In genomic region chr1:237041461-237041794, GRCh38 we compare ENCODE assay signal across 15 cellular contexts. TPM values are rescaled to one million over a fixed set of nuclear protein-coding genes. Genes with fewer than 3 reads are reported as not detected.
A peak's percentile ranks its signal among the peaks of the same experiment; 100 is the strongest.
DNase-seq lines count a peak whose midpoint lies in the region; ATAC-seq and TF ChIP-seq lines count a peak whose summit lies in the region.
"Had no signal": no experiment of that assay in that cellular context is flagged by ENCODE, and none has a peak within 500 bp of the region (broad histone marks: within the 10 kb centered on the region; RNA-seq: fewer than 3 reads in every experiment).

No MANE protein-coding gene starts in this region.

- no peak overlapping the region for H4K8ac ChIP-seq in neuronal stem cell (ENCODE audit: low read depth, low read length)

- peaks cover 0 to 2% (median 0%) of the 10 kb centered on the region in 3 donors for H3K9me3 Mint-ChIP-seq in IgD-negative memory B cell
- peaks cover 10% of the 10 kb centered on the region for H3K9me3 Mint-ChIP-seq in glutamatergic neuron (ENCODE audit: unreplicated experiment)

- no peak overlapping the region for H3K23ac ChIP-seq in neuronal stem cell (ENCODE audit: low read depth, low read length, poor library complexity)

- H3K4me2 ChIP-seq in neuronal stem cell (ENCODE audit: insufficient read depth, low read length, poor library complexity, severe bottlenecking), result peak overlapping the region; percentile 46

- peak overlapping the region in 2 of 3 donors; percentile 22 to 60 for H3K27ac Mint-ChIP-seq in IgD-negative memory B cell
- peak overlapping the region; percentile 78 for H3K27ac Mint-ChIP-seq in glutamatergic neuron (ENCODE audit: unreplicated experiment)

- peaks cover 3 to 9% (median 4%) of the 10 kb centered on the region in 3 donors for H3K4me1 Mint-ChIP-seq in IgD-negative memory B cell
- H3K4me1 Mint-ChIP-seq in glutamatergic neuron (ENCODE audit: low read depth, unreplicated experiment), result peaks cover 13% of the 10 kb centered on the region

- H3K4me1 ChIP-seq in neuronal stem cell (ENCODE audit: control insufficient read depth in 2 of 2, insufficient read depth in 1 of 2, low read depth in 1 of 2, low read length in 2 of 2), result peaks cover 4 to 5% of the 10 kb centered on the region in 2 donors

- H3K4ac ChIP-seq in neuronal stem cell (ENCODE audit: low read length), result no peak overlapping the region

- no peak overlapping the region for H2BK120ac ChIP-seq in neuronal stem cell (ENCODE audit: low read depth, low read length)

- no peak overlapping the region for H2BK5ac ChIP-seq in neuronal stem cell (ENCODE audit: low read length)

- peak overlapping the region; percentile 47 for H2AFZ ChIP-seq in neuronal stem cell (ENCODE audit: low read length)

- no peak overlapping the region for H2BK12ac ChIP-seq in neuronal stem cell (ENCODE audit: low read length)

- no peak for TF ChIP-seq CTCF in glutamatergic neuron (IDR thresholded peaks at IDR 0.05; ENCODE audit: partially characterized antibody, unreplicated experiment)

- H3K27me3 Mint-ChIP-seq in IgD-negative memory B cell (peaks cover 39% of the 10 kb centered on the region), glutamatergic neuron (ENCODE audit: unreplicated experiment) (peaks cover 13% of the 10 kb centered on the region)

- no peak overlapping the region for H2BK15ac ChIP-seq in neuronal stem cell (ENCODE audit: low read length)

- in situ Hi-C loops in G401 (cut with HindIII; ENCODE audit: low sequenced_read_pairs), result no loop called here

- no peaks in the 10 kb centered on the region for H3K79me1 ChIP-seq in neuronal stem cell (ENCODE audit: low read depth, low read length)

- H3K9me3 ChIP-seq in neuronal stem cell (replicated peaks in 1 of 2; ENCODE audit: control insufficient read depth in 2 of 2, insufficient read depth in 1 of 2, low read depth in 1 of 2, low read length in 2 of 2) (peaks cover 0 to 2% of the 10 kb centered on the region in 2 donors), MG63 (no peaks in the 10 kb centered on the region; the same call in 1 of the 2 replicates)

- H3K27me3 ChIP-seq in neuronal stem cell (ENCODE audit: control insufficient read depth in 3 of 3, insufficient read depth in 3 of 3, low read depth in 1 of 3, low read length in 3 of 3) (peaks cover 13 to 57% (median 32%) of the 10 kb centered on the region in 3 experiments), MG63 (peaks cover 56% of the 10 kb centered on the region)

- H2AK5ac ChIP-seq in neuronal stem cell (ENCODE audit: low read depth, low read length), result no peak overlapping the region

- no peak overlapping the region for H3K14ac ChIP-seq in neuronal stem cell (ENCODE audit: low read length)

- ATAC-seq in HG03342 (IDR thresholded peaks at IDR 0.05; ENCODE audit: unreplicated experiment) (no peak), GM18505 (IDR thresholded peaks at IDR 0.05; ENCODE audit: unreplicated experiment) (no peak)

- TF ChIP-seq POLR2A in GM18505 (IDR thresholded peaks at IDR 0.05; ENCODE audit: borderline replicate concordance, extremely low read depth, insufficient read depth, insufficient read length), result no peak

- H4K91ac ChIP-seq in neuronal stem cell (ENCODE audit: low read depth, low read length, poor library complexity), result no peak overlapping the region

- H3K4me3 ChIP-seq in neuronal stem cell (ENCODE audit: low read length in 2 of 2) (no peak overlapping the region), MG63 (no peak overlapping the region)

- DNase-seq in G401 (ENCODE audit: low spot score) (peak; percentile 27), glutamatergic neuron (no peak), neuronal stem cell (ENCODE audit: low spot score) (no peak), MG63 (no peak)
- DNase-seq: brain microvascular endothelial cell; Karpas-422; stimulated activated naive CD4-positive, alpha-beta T cell treated with Interleukin-2 at 50 U/mL for 16 hours had no signal

- H3K4me3 Mint-ChIP-seq in IgD-negative memory B cell (peak overlapping the region in 1 of 4 donors; percentile 14), glutamatergic neuron (ENCODE audit: unreplicated experiment) (peak overlapping the region; percentile 91)

- H3K9ac ChIP-seq in neuronal stem cell (ENCODE audit: low read depth, low read length, poor library complexity), result no peak overlapping the region

- H3K27ac ChIP-seq in neuronal stem cell (replicated peaks; ENCODE audit: low read length), result no peak overlapping the region
- H3K27ac ChIP-seq: brain microvascular endothelial cell had no signal

- H3K36me3 ChIP-seq in neuronal stem cell (replicated peaks in 1 of 2; ENCODE audit: control insufficient read depth in 2 of 2, insufficient read depth in 2 of 2, low read length in 2 of 2) (no peaks in the 10 kb centered on the region), MG63 (no peaks in the 10 kb centered on the region)
- H3K36me3 ChIP-seq: brain microvascular endothelial cell had no signal

- no peak overlapping the region for H3K18ac ChIP-seq in neuronal stem cell (ENCODE audit: low read length)

- H3K36me3 Mint-ChIP-seq in IgD-negative memory B cell (no peaks in the 10 kb centered on the region), glutamatergic neuron (ENCODE audit: unreplicated experiment) (peaks cover 5% of the 10 kb centered on the region)

- no CpG with 5 or more reads among the region's 7 CpGs for WGBS in neuronal stem cell (ENCODE audit: extremely low coverage in 2 of 2, insufficient read length in 2 of 2, insufficient replicate concordance in 1 of 2), 2 donors

RNA-seq across cellular contexts. Expression of gene RYR2, which starts 0.6 kb away (rescaled TPM):
- not detected in 2 replicates for total RNA-seq in G401 (2014; rRNA removed; shearing (Covaris generic))
- not detected for polyA plus RNA-seq in IgD-negative memory B cell
- 47.0 TPM for total RNA-seq in glutamatergic neuron (ENCODE audit: unreplicated experiment)
- 0.03 TPM for polyA plus RNA-seq in neuronal stem cell (2013, experiment 1 of 2)
- 0.04 TPM for polyA plus RNA-seq in neuronal stem cell (2013, experiment 2 of 2)
- 0.12 and 0.26 TPM in 2 replicates for total RNA-seq in MG63 (2014; rRNA removed; shearing (Covaris generic); ENCODE audit: low replicate concordance)
- total RNA-seq: T-helper 1 cell treated with Interleukin-12 subunit alpha and Interleukin-12 subunit beta and Interleukin-4 antibody, amounts not matched to agents 30 ng/mL and 1 ng/mL, for 36 hours had no signal

RNA-seq across cellular contexts. Expression of gene MT1HL1, which starts 37.2 kb away (rescaled TPM):
- total RNA-seq in G401 (2014; rRNA removed; shearing (Covaris generic)), result not detected in 2 replicates
- polyA plus RNA-seq in IgD-negative memory B cell, result not detected
- total RNA-seq in glutamatergic neuron (ENCODE audit: unreplicated experiment), result not detected
- not detected for polyA plus RNA-seq in neuronal stem cell (2013, experiment 1 of 2)
- not detected for polyA plus RNA-seq in neuronal stem cell (2013, experiment 2 of 2)
- not detected in 2 replicates for total RNA-seq in MG63 (2014; rRNA removed; shearing (Covaris generic); ENCODE audit: low replicate concordance)
- total RNA-seq: epithelial cell of proximal tubule; H4; occipital lobe; T-helper 1 cell treated with Interleukin-12 subunit alpha and Interleukin-12 subunit beta and Interleukin-4 antibody, amounts not matched to agents 30 ng/mL and 1 ng/mL, for 36 hours had no signal
- polyA plus RNA-seq: keratinocyte had no signal

Comparison
In these comparisons a context has a peak if more than half of its experiments do, and no peak if none do; other contexts are left out.
1. RNA of gene RYR2, which starts 0.6 kb away (total RNA-seq): 47.0 TPM in glutamatergic neuron (single experiment); 0.12 to 0.26 TPM in MG63 and not detected in G401; every median in the first group is over 10 times any median in the second.